Comparison of ENCODE assay signal across 15 cellular contexts in the genomic region with DNA sequence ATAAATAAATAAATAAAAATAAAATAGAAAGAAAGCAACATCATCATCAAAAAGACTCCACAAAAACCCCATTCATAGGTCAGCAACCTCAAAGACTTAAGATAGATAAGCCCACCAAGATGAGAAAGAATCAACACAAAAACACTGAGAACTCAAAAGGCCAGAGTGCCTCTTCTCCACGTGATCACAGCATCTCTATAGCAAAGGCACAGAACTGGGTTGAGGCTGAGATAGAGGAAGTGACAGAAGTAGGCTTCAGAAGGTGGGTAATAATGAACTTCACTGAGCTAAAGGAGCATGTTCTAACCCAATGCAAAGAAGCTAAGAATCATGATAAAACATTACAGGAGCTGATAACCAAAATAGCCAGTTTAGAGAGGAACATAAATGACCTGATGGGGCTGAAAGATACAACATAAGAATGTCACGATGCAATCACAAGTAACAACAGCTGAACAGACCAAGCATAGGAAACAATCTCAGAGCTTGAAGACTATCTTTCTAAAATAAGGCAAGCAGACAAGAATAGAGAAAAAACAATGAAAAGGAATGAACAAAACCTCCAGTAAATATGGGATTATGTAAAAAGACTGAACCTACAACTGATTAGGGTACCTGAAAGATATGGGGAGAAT. TPM values are rescaled to one million over a fixed set of nuclear protein-coding genes. Genes with fewer than 3 reads are reported as not detected.
A peak's percentile ranks its signal among the peaks of the same experiment; 100 is the strongest.
DNase-seq lines count a peak whose midpoint lies in the region; ATAC-seq and TF ChIP-seq lines count a peak whose summit lies in the region.
"Had no signal": no experiment of that assay in that cellular context is flagged by ENCODE, and none has a peak within 500 bp of the region (broad histone marks: within the 10 kb centered on the region; RNA-seq: fewer than 3 reads in every experiment).

No MANE protein-coding gene starts in this region.

- H3K4me3 ChIP-seq in CD8-positive, alpha-beta T cell (ENCODE audit: low read depth, low read length), result no peak overlapping the region
- H3K4me3 ChIP-seq in SU-DHL-6 (ENCODE audit: insufficient read depth, low read length, poor library complexity, severe bottlenecking) (no peak overlapping the region), HAP-1 (no peak overlapping the region)
- H3K4me3 ChIP-seq: gastrocnemius medialis, MG63, testis had no signal

- no peak for TF ChIP-seq CTCF in CD8-positive, alpha-beta T cell (IDR thresholded peaks at IDR 0.05)
- no peak for TF ChIP-seq CTCF in SU-DHL-6 (IDR thresholded peaks at IDR 0.05; ENCODE audit: insufficient read depth, low read length, poor library complexity, severe bottlenecking)
- no peak for TF ChIP-seq CTCF in omental fat pad (IDR thresholded peaks at IDR 0.05)

- no peaks in the 10 kb centered on the region for H3K9me3 Mint-ChIP-seq in CD8-positive, alpha-beta T cell

- H3F3A ChIP-seq in SU-DHL-6 (ENCODE audit: insufficient read depth), result peaks cover 6% of the 10 kb centered on the region; the same call in 1 of the 2 replicates

- in situ Hi-C loops in HAP-1 (cut with MboI; ENCODE audit: low sequenced_read_pairs), result no loop called here

- H3K9me3 ChIP-seq in CD8-positive, alpha-beta T cell (ENCODE audit: low read length), result no peaks in the 10 kb centered on the region
- H3K9me3 ChIP-seq in SU-DHL-6 (ENCODE audit: insufficient read depth, low read length) (no peaks in the 10 kb centered on the region), HAP-1 (no peaks in the 10 kb centered on the region)
- H3K9me3 ChIP-seq: gastrocnemius medialis, MG63, testis had no signal

- POLR2A ChIA-PET in CD8-positive, alpha-beta T cell (lab: Charles Lee), result interaction anchor here (1.2 to 2.6 kb wide), 2 partner anchors 12 to 15 kb away, joined by 3 to 14 read pairs; no protein-coding TSS in a partner anchor

- H3K36me3 Mint-ChIP-seq in CD8-positive, alpha-beta T cell, result peaks cover 37% of the 10 kb centered on the region

- no peak for DNase-seq in CD8-positive, alpha-beta T cell
- DNase-seq in epithelial cell of prostate (ENCODE audit: low read depth, low spot score) (no peak), RPMI8226 (no peak), HAP-1 (ENCODE audit: low spot score in 2 of 2) (no peak), head of caudate nucleus (no peak), omental fat pad (ENCODE audit: low spot score) (no peak)
- DNase-seq: effector CD4-positive, alpha-beta T cell; gastrocnemius medialis; HCEC 1CT; MG63; testis had no signal

- H3K27me3 Mint-ChIP-seq in CD8-positive, alpha-beta T cell (ENCODE audit: low read depth), result no peaks in the 10 kb centered on the region

- no peak overlapping the region for H3K27ac ChIP-seq in CD8-positive, alpha-beta T cell (ENCODE audit: low read depth, low read length)
- H3K27ac ChIP-seq in SU-DHL-6 (ENCODE audit: low read depth, low read length) (peak overlapping the region; percentile 11), epithelial cell of prostate (peak overlapping the region; percentile 30)
- H3K27ac ChIP-seq: gastrocnemius medialis, RWPE1, testis had no signal

- H4K20me1 ChIP-seq in SU-DHL-6 (ENCODE audit: low read depth, low read length), result 0 out of 2 replicates have a peak, but pooled peaks cover 3% of the 10 kb centered on the region

- intact Hi-C loops in CD8-positive, alpha-beta T cell (cut with DNase I, micrococcal nuclease), result loop anchor here (1.0 to 2.0 kb wide), 4 partner anchors 14 to 63 kb away; no protein-coding TSS in a partner anchor
- intact Hi-C loops in head of caudate nucleus (cut with DNase I), result no loop called here

- H2AFZ ChIP-seq in SU-DHL-6 (ENCODE audit: low read depth, low read length, severe bottlenecking), result no peak overlapping the region

- H3K4me2 ChIP-seq in SU-DHL-6 (ENCODE audit: low read depth, low read length, poor library complexity, severe bottlenecking), result peak overlapping the region; percentile 11

- ATAC-seq in CD8-positive, alpha-beta T cell, result peak; percentile 56
- ATAC-seq in GM19351 (IDR thresholded peaks at IDR 0.05; ENCODE audit: unreplicated experiment) (peak; percentile 42), omental fat pad (ENCODE audit: low FRiP score) (no peak)
- ATAC-seq: gastrocnemius medialis had no signal

- H3K9ac ChIP-seq in SU-DHL-6 (ENCODE audit: low read length), result 0 out of 2 replicates have a peak overlapping the region, but pooled peaks have one; percentile 12

- H3K79me2 ChIP-seq in SU-DHL-6 (ENCODE audit: insufficient read depth, low read length), result peaks cover 59% of the 10 kb centered on the region

- H3K4me1 ChIP-seq in CD8-positive, alpha-beta T cell (ENCODE audit: insufficient read depth, low read length), result peaks cover 4% of the 10 kb centered on the region
- peaks cover 13% of the 10 kb centered on the region for H3K4me1 ChIP-seq in HAP-1
- H3K4me1 ChIP-seq: gastrocnemius medialis had no signal

- H3K9me2 ChIP-seq in SU-DHL-6 (replicated peaks; ENCODE audit: insufficient read depth, low read length), result no peaks in the 10 kb centered on the region

- CTCF ChIA-PET in CD8-positive, alpha-beta T cell (lab: Charles Lee), result interaction anchor here (0.7 to 5.0 kb wide), 6 partner anchors 10 to 62 kb away, joined by 3 to 35 read pairs (median 16); no protein-coding TSS in a partner anchor

- H3K27ac Mint-ChIP-seq in CD8-positive, alpha-beta T cell, result peak overlapping the region; percentile 46
- H3K27ac Mint-ChIP-seq: CD14-positive monocyte had no signal

- H3K4me3 Mint-ChIP-seq in CD8-positive, alpha-beta T cell, result no peak overlapping the region
- H3K4me3 Mint-ChIP-seq: CD14-positive monocyte had no signal

- peaks cover 24% of the 10 kb centered on the region for H3K36me3 ChIP-seq in CD8-positive, alpha-beta T cell (ENCODE audit: insufficient read depth, low read length)
- H3K36me3 ChIP-seq in SU-DHL-6 (ENCODE audit: low read length) (no peaks in the 10 kb centered on the region), HAP-1 (replicated peaks) (no peaks in the 10 kb centered on the region)
- H3K36me3 ChIP-seq: gastrocnemius medialis, MG63 had no signal

- peaks cover 37% of the 10 kb centered on the region for H3K4me1 Mint-ChIP-seq in CD8-positive, alpha-beta T cell (ENCODE audit: low read depth)
- H3K4me1 Mint-ChIP-seq: CD14-positive monocyte had no signal

- no peaks in the 10 kb centered on the region for H3K27me3 ChIP-seq in CD8-positive, alpha-beta T cell (ENCODE audit: insufficient read depth, low read length)
- H3K27me3 ChIP-seq in SU-DHL-6 (ENCODE audit: low read length), result no peaks in the 10 kb centered on the region
- H3K27me3 ChIP-seq in HAP-1 (ENCODE audit: low read depth), result no peaks in the 10 kb centered on the region
- H3K27me3 ChIP-seq: gastrocnemius medialis, MG63, testis had no signal

RNA-seq across cellular contexts. Expression of a gene that starts 26.4 kb away (rescaled TPM):
- 10 to 100 TPM; 83.5 to 92.8 TPM for total RNA-seq in CD8-positive, alpha-beta T cell
- 10 to 100 TPM; 17.2 to 27.1 (median 19.3) TPM for total RNA-seq in omental fat pad

RNA-seq across cellular contexts. Expression of a gene that starts 52.2 kb away (rescaled TPM):
- total RNA-seq in CD8-positive, alpha-beta T cell, result under 1 TPM; 0.24 to 0.44 TPM
- total RNA-seq in omental fat pad, result under 1 TPM in 2 of 4 donors, not detected in 2; 0.56 to 0.72 TPM
- total RNA-seq: gastrocnemius medialis had no signal
